ENCODE assay signal across 8 cellular contexts in genomic region chr2:48343571-48344440, GRCh38. TPM values are rescaled to one million over a fixed set of nuclear protein-coding genes. Genes with fewer than 3 reads are reported as not detected.
DNase-seq lines count a peak whose midpoint lies in the region; ATAC-seq and TF ChIP-seq lines count a peak whose summit lies in the region.

No MANE protein-coding gene starts in this region.

- no peak for TF ChIP-seq CTCF in Peyer's patch (IDR thresholded peaks at IDR 0.05)
- no peak for TF ChIP-seq CTCF in psoas muscle (IDR thresholded peaks at IDR 0.05)
- TF ChIP-seq CTCF in sigmoid colon (IDR thresholded peaks at IDR 0.05): no peak

- H3K4me1 ChIP-seq in Peyer's patch (peaks cover 0 to 28% (median 5%) of the 10 kb centered on the region in 4 donors), psoas muscle (peaks cover 43% of the 10 kb centered on the region), sigmoid colon (peaks cover 0 to 33% (median 13%) of the 10 kb centered on the region in 4 donors)

- H3K4me3 ChIP-seq in Peyer's patch (peak overlapping the region in 2 of 4 donors; percentile 7 to 9), psoas muscle (peak overlapping the region; percentile 49), sigmoid colon (peak overlapping the region in 2 of 4 donors; percentile 5 to 13)

- H3K27me3 Mint-ChIP-seq in effector memory CD8-positive, alpha-beta T cell: no peaks in the 10 kb centered on the region

- TF ChIP-seq POLR2A in Peyer's patch (IDR thresholded peaks at IDR 0.05): no peak
- no peak for TF ChIP-seq POLR2A in sigmoid colon (IDR thresholded peaks at IDR 0.05)

- H3K9me3 ChIP-seq in Peyer's patch (peaks cover 0 to 13% (median 0%) of the 10 kb centered on the region in 4 donors), psoas muscle (peaks cover 7% of the 10 kb centered on the region), sigmoid colon (peaks cover 0 to 5% (median 2%) of the 10 kb centered on the region in 4 donors)

- no peak for DNase-seq in Peyer's patch
- no peak for DNase-seq in effector memory CD8-positive, alpha-beta T cell
- no peak for DNase-seq in psoas muscle
- DNase-seq in Ammon's horn (ENCODE audit: low spot score): no peak
- no peak for DNase-seq in NCI-H82 treated with DMSO at 0.1 percent for 48 hours (lab: John Stamatoyannopoulos, UW; ENCODE audit: unreplicated experiment)
- no peak for DNase-seq in sigmoid colon

- ATAC-seq in GM18499 (IDR thresholded peaks at IDR 0.05; ENCODE audit: insufficient read depth, unreplicated experiment): peak; percentile 57
- peak; percentile 80 for ATAC-seq in HG02610 (IDR thresholded peaks at IDR 0.05; ENCODE audit: unreplicated experiment)
- ATAC-seq in effector memory CD8-positive, alpha-beta T cell (replicated peaks): peak; percentile 89
- peak; percentile 32 to 46 (median 34) for ATAC-seq in psoas muscle

- WGBS in psoas muscle, 3 donors: 70 to 74% (median 73%) methylated on average over 6 of the region's 6 CpGs
- 49 to 52% methylated on average over 6 of the region's 6 CpGs for WGBS in sigmoid colon, 2 donors

- H3K4me3 Mint-ChIP-seq in effector memory CD8-positive, alpha-beta T cell: peak overlapping the region; percentile 60 to 77

- H3K4me1 Mint-ChIP-seq in effector memory CD8-positive, alpha-beta T cell (ENCODE audit: low read depth in 2 of 2): peaks cover 20 to 47% of the 10 kb centered on the region in 2 donors

- TF ChIP-seq EP300 in sigmoid colon (IDR thresholded peaks at IDR 0.05): no peak

- H3K36me3 ChIP-seq in Peyer's patch (peaks cover 0 to 21% (median 0%) of the 10 kb centered on the region in 3 donors), psoas muscle (ENCODE audit: insufficient read depth in 1 of 2, low read depth in 1 of 2) (no peaks in the 10 kb centered on the region), sigmoid colon (peaks cover 0 to 4% (median 1%) of the 10 kb centered on the region in 4 donors)

- no peaks in the 10 kb centered on the region for H3K27me3 ChIP-seq in Peyer's patch
- no peaks in the 10 kb centered on the region for H3K27me3 ChIP-seq in psoas muscle (ENCODE audit: insufficient read depth in 3 of 3, low read length in 2 of 3)
- no peaks in the 10 kb centered on the region for H3K27me3 ChIP-seq in sigmoid colon

- intact Hi-C loops in psoas muscle (cut with DNase I) (no loop called here), sigmoid colon (cut with DNase I) (no loop called here)

- H3K36me3 Mint-ChIP-seq in effector memory CD8-positive, alpha-beta T cell (ENCODE audit: insufficient read depth): peaks cover 27% of the 10 kb centered on the region

- peak overlapping the region; percentile 11 to 63 (median 50) for H3K27ac ChIP-seq in Peyer's patch
- H3K27ac ChIP-seq in psoas muscle: peak overlapping the region; percentile 43
- peak overlapping the region in 1 of 4 donors; percentile 23 for H3K27ac ChIP-seq in sigmoid colon

- H3K27ac Mint-ChIP-seq in effector memory CD8-positive, alpha-beta T cell: peak overlapping the region; percentile 72 to 93

- H3K9me3 Mint-ChIP-seq in effector memory CD8-positive, alpha-beta T cell: no peaks in the 10 kb centered on the region

RNA-seq across cellular contexts. Expression of gene FOXN2, which starts 29.3 kb away (rescaled TPM):
- total RNA-seq in Peyer's patch: 10 to 100 TPM; 35.8 to 67.7 (median 45.4) TPM
- 10 to 100 TPM in 3 of 4 donors, 1 to 10 TPM in 1; 9.1 to 20.5 (median 13.5) TPM for total RNA-seq in psoas muscle
- polyA plus RNA-seq in psoas muscle: 1 to 10 TPM; 2.3 to 5.2 (median 4.0) TPM
- 10 to 100 TPM; 14.1 to 24.6 (median 17.8) TPM for total RNA-seq in sigmoid colon
- polyA plus RNA-seq in sigmoid colon: 1 to 10 TPM; 4.8 to 8.2 (median 5.3) TPM

Comparison
In these comparisons a context has a peak if more than half of its experiments do, and no peak if none do; other contexts are left out.
1. ATAC-seq: peak in every context shown above with its lines; median percentile 89 in effector memory CD8-positive, alpha-beta T cell; 80 in HG02610; 57 in GM18499; 34 in psoas muscle.